19 cellular contexts compared by ENCODE assay signal in genomic region chr3:150747909-150748568, GRCh38. TPM values are rescaled to one million over a fixed set of nuclear protein-coding genes. Genes with fewer than 3 reads are reported as not detected.
DNase-seq lines count a peak whose midpoint lies in the region; ATAC-seq and TF ChIP-seq lines count a peak whose summit lies in the region.
"Had no signal": no experiment of that assay in that cellular context is flagged by ENCODE, and none has a peak within 500 bp of the region (broad histone marks: within the 10 kb centered on the region; RNA-seq: fewer than 3 reads in every experiment).

No MANE protein-coding gene starts in this region.

- intact Hi-C loops in A673 (cut with micrococcal nuclease; ENCODE audit: unreplicated experiment), result no loop called here
- intact Hi-C loops in Right ventricle myocardium superior (cut with DNase I), result no loop called here

- no peak for TF ChIP-seq CTCF in A673 (conservative IDR thresholded peaks at IDR 0.05; ENCODE audit: low read depth, low read length)
- TF ChIP-seq CTCF in foreskin fibroblast (IDR thresholded peaks at IDR 0.05; ENCODE audit: low read depth, low read length), result no peak
- TF ChIP-seq CTCF in GM23338 (conservative IDR thresholded peaks at IDR 0.05; ENCODE audit: low read depth in 2 of 2), result no peak

- no peak for DNase-seq in A673 (ENCODE audit: low spot score)
- peak; percentile 39 for DNase-seq in CD1c-positive myeloid dendritic cell (ENCODE audit: extremely low spot score)
- peak; percentile 37 for DNase-seq in NCI-H69 (lab: John Stamatoyannopoulos, UW)
- peak; percentile 24 to 47 for DNase-seq in foreskin fibroblast
- no peak for DNase-seq in SJCRH30
- DNase-seq in central memory CD4-positive, alpha-beta T cell, result no peak
- no peak for DNase-seq in GM23338 (ENCODE audit: low spot score)
- DNase-seq in Right ventricle myocardium superior, result no peak
- DNase-seq: activated T-cell treated with anti-CD3 and anti-CD28 coated beads, Interleukin-2, amount 50 U/mL, for 72 hours; body of pancreas; CD8-positive, alpha-beta T cell; effector CD8-positive, alpha-beta T cell; kidney glomerular epithelial cell; NCI-H187; stimulated activated naive CD8-positive, alpha-beta T cell treated with anti-CD3 and anti-CD28 coated beads, Interleukin-15, Interleukin-2, amounts not matched to agents 100 U/mL and 50 U/mL, for 24 hours; SW 1271 had no signal

- H3K9me3 ChIP-seq in A673 (ENCODE audit: low read depth, low read length, poor library complexity, severe bottlenecking) (no peaks in the 10 kb centered on the region), SJCRH30 (replicated peaks) (no peaks in the 10 kb centered on the region)
- H3K9me3 ChIP-seq: body of pancreas had no signal

- H3K9me2 ChIP-seq in GM23338 (ENCODE audit: insufficient read depth), result no peaks in the 10 kb centered on the region

- peaks cover 2% of the 10 kb centered on the region for H3K27me3 Mint-ChIP-seq in GM23338 (ENCODE audit: insufficient read depth, low read depth, poor library complexity)

- H4K20me1 ChIP-seq in GM23338 (replicated peaks; ENCODE audit: insufficient read depth), result no peaks in the 10 kb centered on the region; the same call in 1 of the 2 replicates

- peaks cover 83% of the 10 kb centered on the region for H3K4me1 ChIP-seq in A673 (ENCODE audit: insufficient read depth, low read length, poor library complexity, severe bottlenecking)
- no peaks in the 10 kb centered on the region for H3K4me1 ChIP-seq in SJCRH30
- H3K4me1 ChIP-seq in GM23338 (ENCODE audit: insufficient read depth), result peaks cover 6% of the 10 kb centered on the region; the same call in 1 of the 2 replicates

- H2AFZ ChIP-seq in GM23338, result no peak overlapping the region

- no peak overlapping the region for H3K4me3 ChIP-seq in A673 (ENCODE audit: low read depth, low read length, poor library complexity, severe bottlenecking)
- no peak overlapping the region for H3K4me3 ChIP-seq in foreskin fibroblast (ENCODE audit: low read depth in 1 of 2, low read length in 2 of 2)
- H3K4me3 ChIP-seq in SJCRH30, result no peak overlapping the region
- H3K4me3 ChIP-seq in GM23338, result no peak overlapping the region
- H3K4me3 ChIP-seq: body of pancreas had no signal

- H3K9me3 Mint-ChIP-seq in GM23338, result no peaks in the 10 kb centered on the region
- H3K9me3 Mint-ChIP-seq: activated T-cell treated with anti-CD3 and anti-CD28 coated beads, Interleukin-2, amount 50 U/mL, for 72 hours; CD8-positive, alpha-beta T cell had no signal

- no peak overlapping the region for H3K4me2 ChIP-seq in GM23338

- H3K4me1 Mint-ChIP-seq in GM23338, result peaks cover 5% of the 10 kb centered on the region

- H3K79me2 ChIP-seq in GM23338 (replicated peaks; ENCODE audit: insufficient read depth), result peaks cover 8% of the 10 kb centered on the region

- ATAC-seq in GM23338 (no peak), Right ventricle myocardium superior (ENCODE audit: poor library complexity) (no peak)
- ATAC-seq: activated T-cell treated with anti-CD3 and anti-CD28 coated beads, Interleukin-2, amount 50 U/mL, for 72 hours; body of pancreas; CD8-positive, alpha-beta T cell; HCT116; stimulated activated naive CD8-positive, alpha-beta T cell treated with anti-CD3 and anti-CD28 coated beads, Interleukin-15, Interleukin-2, amounts not matched to agents 100 U/mL and 50 U/mL, for 24 hours had no signal

- no peaks in the 10 kb centered on the region for H3F3A ChIP-seq in GM23338 (replicated peaks; ENCODE audit: low read depth)

- H3K27me3 ChIP-seq in A673 (replicated peaks; ENCODE audit: insufficient read depth, low read depth, low read length, poor library complexity) (no peaks in the 10 kb centered on the region), SJCRH30 (no peaks in the 10 kb centered on the region), GM23338 (ENCODE audit: insufficient read depth) (no peaks in the 10 kb centered on the region)
- H3K27me3 ChIP-seq: body of pancreas had no signal

- POLR2A ChIA-PET in A673 (lab: Charles Lee; ENCODE audit: low non-redundant PET), result no interaction called here

- H3K4me3 Mint-ChIP-seq in GM23338, result no peak overlapping the region
- H3K4me3 Mint-ChIP-seq: CD8-positive, alpha-beta T cell had no signal

- no peaks in the 10 kb centered on the region for H3K36me3 ChIP-seq in A673 (ENCODE audit: insufficient read depth, low read length, poor library complexity, severe bottlenecking)
- no peaks in the 10 kb centered on the region; the same call in 1 of the 2 replicates for H3K36me3 ChIP-seq in SJCRH30
- H3K36me3 ChIP-seq in GM23338 (ENCODE audit: insufficient read depth), result no peaks in the 10 kb centered on the region

- BruUV-seq in A673 (replicated peaks; lab: Mats Ljungman, UMichigan), result no TSS peak

- peak overlapping the region; percentile 40 for H3K27ac ChIP-seq in A673 (ENCODE audit: low read depth, low read length, poor library complexity, severe bottlenecking)
- no peak overlapping the region for H3K27ac ChIP-seq in SJCRH30
- no peak overlapping the region for H3K27ac ChIP-seq in GM23338 (ENCODE audit: low read depth)

- CTCF ChIA-PET in A673 (lab: Charles Lee), result no interaction called here

- no peaks in the 10 kb centered on the region for H3K36me3 Mint-ChIP-seq in GM23338 (ENCODE audit: low read depth)

- no peak overlapping the region for H3K27ac Mint-ChIP-seq in GM23338

TF ChIP-seq in GM23338, 12 proteins besides CTCF, POLR2A, EP300 and RAD21:
- TF ChIP-seq EZH2 (IDR thresholded peaks at IDR 0.05; ENCODE audit: low read depth, unreplicated experiment), result no peak
- TF ChIP-seq, protein P1, sequence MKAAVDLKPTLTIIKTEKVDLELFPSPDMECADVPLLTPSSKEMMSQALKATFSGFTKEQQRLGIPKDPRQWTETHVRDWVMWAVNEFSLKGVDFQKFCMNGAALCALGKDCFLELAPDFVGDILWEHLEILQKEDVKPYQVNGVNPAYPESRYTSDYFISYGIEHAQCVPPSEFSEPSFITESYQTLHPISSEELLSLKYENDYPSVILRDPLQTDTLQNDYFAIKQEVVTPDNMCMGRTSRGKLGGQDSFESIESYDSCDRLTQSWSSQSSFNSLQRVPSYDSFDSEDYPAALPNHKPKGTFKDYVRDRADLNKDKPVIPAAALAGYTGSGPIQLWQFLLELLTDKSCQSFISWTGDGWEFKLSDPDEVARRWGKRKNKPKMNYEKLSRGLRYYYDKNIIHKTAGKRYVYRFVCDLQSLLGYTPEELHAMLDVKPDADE (IDR thresholded peaks at IDR 0.05), result no peak

RNA-seq across cellular contexts. Expression of gene SIAH2, which starts 14.9 kb away (rescaled TPM):
- total RNA-seq in A673 (2021) (26.8 and 28.8 TPM in 2 replicates), Right ventricle myocardium superior (18.2 TPM)
- 33.0 and 36.4 TPM in 2 replicates for total RNA-seq in SJCRH30 (2014; rRNA removed; shearing (Covaris generic))
- total RNA-seq in GM23338 (2014; rRNA removed; shearing (Covaris generic)), result 15.3 and 28.8 TPM in 2 replicates
- 6.3 and 6.4 TPM in 2 replicates for polyA plus RNA-seq in GM23338 (2016; fragmentation: Nextera tagmentation; extraction: Ambion mirVana)

RNA-seq across cellular contexts. Expression of gene ERICH6, which starts 44.3 kb away (rescaled TPM):
- total RNA-seq in A673 (2021) (0.24 and 0.32 TPM in 2 replicates), Right ventricle myocardium superior (not detected)
- total RNA-seq in SJCRH30 (2014; rRNA removed; shearing (Covaris generic)), result not detected in 2 replicates
- not detected in 2 replicates for total RNA-seq in GM23338 (2014; rRNA removed; shearing (Covaris generic))
- 0.19 and 0.32 TPM in 2 replicates for polyA plus RNA-seq in GM23338 (2016; fragmentation: Nextera tagmentation; extraction: Ambion mirVana)
- total RNA-seq: myocyte, renal cortical epithelial cell had no signal

Comparison
In these comparisons a context has a peak if more than half of its experiments do, and no peak if none do; other contexts are left out.
1. DNase-seq: peak in CD1c-positive myeloid dendritic cell (single experiment), NCI-H69 (single experiment) and foreskin fibroblast (2 of 2); none in A673 (single experiment), SJCRH30 (0 of 2), central memory CD4-positive, alpha-beta T cell (single experiment), GM23338 (single experiment) and Right ventricle myocardium superior (single experiment).